ENCODE assay signal across 1 cellular context in the genomic region with DNA sequence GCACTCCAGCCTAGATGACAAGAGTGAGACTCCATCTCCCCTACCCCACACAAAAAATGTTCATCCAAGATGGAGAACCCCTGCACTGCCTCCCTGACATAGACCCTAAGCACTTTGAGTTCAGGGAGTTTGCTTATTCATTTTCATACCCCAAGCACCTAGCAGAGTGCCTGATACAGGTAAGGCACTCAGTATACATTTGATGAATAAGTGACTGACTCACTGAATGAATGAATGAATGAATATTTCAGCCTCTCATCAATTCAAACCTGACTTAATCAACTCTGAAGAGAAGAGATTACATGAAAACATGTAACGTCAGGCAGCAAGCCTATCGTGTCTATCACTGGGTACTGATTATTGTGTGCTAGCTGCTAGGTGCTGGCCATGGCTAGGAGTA.
A peak's percentile ranks its signal among the peaks of the same experiment; 100 is the strongest.
TF ChIP-seq lines count a peak whose summit lies in the region.

No MANE protein-coding gene starts in this region.

TF ChIP-seq in K562, 482 proteins besides CTCF, POLR2A, EP300 and RAD21 (continued from another document):
- TF ChIP-seq RERE (CRISPR knock-in tag; IDR thresholded peaks at IDR 0.05; ENCODE audit: borderline replicate concordance) (no peak), ZNF24 (IDR thresholded peaks at IDR 0.05) (0 out of 2 replicates have a peak, but pooled peaks have one; percentile 15)
